In genomic region chr9:117368684-117369230, GRCh38 we compare ENCODE assay signal across 14 cellular contexts. TPM values are rescaled to one million over a fixed set of nuclear protein-coding genes. Genes with fewer than 3 reads are reported as not detected.
DNase-seq lines count a peak whose midpoint lies in the region; TF ChIP-seq lines count a peak whose summit lies in the region.
"Had no signal": no experiment of that assay in that cellular context is flagged by ENCODE, and none has a peak within 500 bp of the region (broad histone marks: within the 10 kb centered on the region; RNA-seq: fewer than 3 reads in every experiment).

No MANE protein-coding gene starts in this region.

- no peak overlapping the region for H3K4me3 ChIP-seq in neural progenitor cell
- H3K4me3 ChIP-seq: BLaER1 had no signal

- no peak overlapping the region for H2AFZ ChIP-seq in neural progenitor cell (replicated peaks)

- H3K27ac Mint-ChIP-seq in neural progenitor cell (no peak overlapping the region), CD14-positive monocyte (no peak overlapping the region)
- H3K27ac Mint-ChIP-seq: CD4-positive, alpha-beta T cell had no signal

- peaks cover 3% of the 10 kb centered on the region for H4K20me1 ChIP-seq in neural progenitor cell (ENCODE audit: low read depth)
- H4K20me1 ChIP-seq: BLaER1 had no signal

- TF ChIP-seq CTCF in neural progenitor cell (IDR thresholded peaks at IDR 0.05) (no peak), CD14-positive monocyte (IDR thresholded peaks at IDR 0.05) (no peak)

- no peaks in the 10 kb centered on the region for H3K27me3 ChIP-seq in neural progenitor cell
- H3K27me3 ChIP-seq: BLaER1 had no signal

- no peaks in the 10 kb centered on the region for H3K4me1 Mint-ChIP-seq in neural progenitor cell
- no peaks in the 10 kb centered on the region for H3K4me1 Mint-ChIP-seq in CD14-positive monocyte

- intact Hi-C loops in CD14-positive monocyte (cut with micrococcal nuclease): no loop called here

- no peak overlapping the region for H3K4me3 Mint-ChIP-seq in neural progenitor cell
- no peak overlapping the region for H3K4me3 Mint-ChIP-seq in CD14-positive monocyte
- H3K4me3 Mint-ChIP-seq: CD4-positive, alpha-beta T cell had no signal

- H3K9me3 ChIP-seq in neural progenitor cell (ENCODE audit: low read depth): no peaks in the 10 kb centered on the region
- H3K9me3 ChIP-seq: BLaER1 had no signal

- no peaks in the 10 kb centered on the region for H3F3A ChIP-seq in neural progenitor cell (ENCODE audit: low read depth)

- H3K4me2 ChIP-seq in neural progenitor cell: peak overlapping the region; percentile 58
- H3K4me2 ChIP-seq: BLaER1, KMS-11 had no signal

- H3K36me3 Mint-ChIP-seq in neural progenitor cell: no peaks in the 10 kb centered on the region
- no peaks in the 10 kb centered on the region for H3K36me3 Mint-ChIP-seq in CD14-positive monocyte

- DNase-seq in NCI-H2107 treated with DMSO at 0.1 percent for 48 hours (lab: John Stamatoyannopoulos, UW; ENCODE audit: unreplicated experiment) (peak; percentile 21), NCI-H2107 (lab: John Stamatoyannopoulos, UW) (no peak), DMS79 treated with DMSO at 0.1 percent for 48 hours (lab: John Stamatoyannopoulos, UW) (peak; percentile 65), NCI-H1436 (lab: John Stamatoyannopoulos, UW) (peak; percentile 33), neural progenitor cell (ENCODE audit: low spot score) (no peak), DMS153 treated with DMSO at 0.1 percent for 48 hours (lab: John Stamatoyannopoulos, UW; ENCODE audit: unreplicated experiment) (no peak), AG08395 (ENCODE audit: low spot score) (no peak), CD14-positive monocyte (ENCODE audit: low spot score) (no peak)
- DNase-seq: AML-193; CD4-positive, alpha-beta T cell; DMS153 had no signal

- H3K4me1 ChIP-seq in neural progenitor cell: peaks cover 20% of the 10 kb centered on the region
- H3K4me1 ChIP-seq: BLaER1 had no signal

- no peaks in the 10 kb centered on the region for H3K27me3 Mint-ChIP-seq in neural progenitor cell (ENCODE audit: insufficient read depth, low read depth)
- no peaks in the 10 kb centered on the region for H3K27me3 Mint-ChIP-seq in CD14-positive monocyte (ENCODE audit: low read depth in 3 of 3)
- H3K27me3 Mint-ChIP-seq: CD4-positive, alpha-beta T cell had no signal

- no peak overlapping the region for H3K9ac ChIP-seq in neural progenitor cell
- H3K9ac ChIP-seq: BLaER1, KMS-11 had no signal

- H3K79me2 ChIP-seq in neural progenitor cell (ENCODE audit: low read depth): no peaks in the 10 kb centered on the region

- H3K36me3 ChIP-seq in neural progenitor cell: no peaks in the 10 kb centered on the region
- H3K36me3 ChIP-seq: BLaER1 had no signal

- no peak overlapping the region for H3K27ac ChIP-seq in neural progenitor cell
- H3K27ac ChIP-seq: 22Rv1, BLaER1, KMS-11 had no signal

- H3K9me3 Mint-ChIP-seq in neural progenitor cell (no peaks in the 10 kb centered on the region), CD14-positive monocyte (peaks cover 0 to 4% (median 0%) of the 10 kb centered on the region in 7 donors)
- H3K9me3 Mint-ChIP-seq: CD4-positive, alpha-beta T cell had no signal

RNA-seq across cellular contexts. Expression of gene ASTN2, which starts 46.1 kb away (rescaled TPM):
- total RNA-seq in neural progenitor cell (ENCODE audit: low replicate concordance): 8.0 and 13.5 TPM in 2 replicates
- not detected for polyA plus RNA-seq in CD14-positive monocyte

Comparison
In these comparisons a context has a peak if more than half of its experiments do, and no peak if none do; other contexts are left out.
1. DNase-seq: peak in NCI-H2107 treated with DMSO at 0.1 percent for 48 hours (single experiment), DMS79 treated with DMSO at 0.1 percent for 48 hours (single experiment) and NCI-H1436 (single experiment); none in NCI-H2107 (single experiment), neural progenitor cell (single experiment), DMS153 treated with DMSO at 0.1 percent for 48 hours (single experiment), AG08395 (single experiment) and CD14-positive monocyte (single experiment).